Comparison of ENCODE assay signal across 8 cellular contexts in genomic region chr7:131513245-131514061, GRCh38. TPM values are rescaled to one million over a fixed set of nuclear protein-coding genes. Genes with fewer than 3 reads are reported as not detected.
DNase-seq lines count a peak whose midpoint lies in the region; ATAC-seq, FAIRE-seq and TF ChIP-seq lines count a peak whose summit lies in the region.

No MANE protein-coding gene starts in this region.

- H3K27me3 ChIP-seq in heart right ventricle (no peaks in the 10 kb centered on the region), psoas muscle (ENCODE audit: insufficient read depth in 3 of 3, low read length in 2 of 3) (no peaks in the 10 kb centered on the region)

- ATAC-seq in HG02642 (IDR thresholded peaks at IDR 0.05; ENCODE audit: poor library complexity, unreplicated experiment) = peak; percentile 95
- ATAC-seq in activated naive CD8-positive, alpha-beta T cell treated with anti-CD3 and anti-CD28 coated beads, Interleukin-2, amount 10 ng/mL, durations not matched to agents 7 days and 5 days (ENCODE audit: low read depth) = peak; percentile 96
- ATAC-seq in heart right ventricle = peak; percentile 85 to 93 (median 91)
- ATAC-seq in psoas muscle = peak; percentile 96 to 98 (median 96)

- H3K27ac Mint-ChIP-seq in activated naive CD8-positive, alpha-beta T cell treated with anti-CD3 and anti-CD28 coated beads, Interleukin-2, amount 10 ng/mL, durations not matched to agents 7 days and 5 days = no peak overlapping the region

- TF ChIP-seq CTCF in GM12872 (IDR thresholded peaks at IDR 0.05; ENCODE audit: insufficient read depth, low read depth, low read length) (peak; percentile 99), heart right ventricle (IDR thresholded peaks at IDR 0.05) (peak; percentile 85 to 99 (median 96)), psoas muscle (IDR thresholded peaks at IDR 0.05) (peak; percentile 94)

- H3K27me3 Mint-ChIP-seq in activated naive CD8-positive, alpha-beta T cell treated with anti-CD3 and anti-CD28 coated beads, Interleukin-2, amount 10 ng/mL, durations not matched to agents 7 days and 5 days = no peaks in the 10 kb centered on the region

- H3K4me3 Mint-ChIP-seq in activated naive CD8-positive, alpha-beta T cell treated with anti-CD3 and anti-CD28 coated beads, Interleukin-2, amount 10 ng/mL, durations not matched to agents 7 days and 5 days = peak overlapping the region; percentile 65

- H3K36me3 Mint-ChIP-seq in activated naive CD8-positive, alpha-beta T cell treated with anti-CD3 and anti-CD28 coated beads, Interleukin-2, amount 10 ng/mL, durations not matched to agents 7 days and 5 days = no peaks in the 10 kb centered on the region

- peak; percentile 5 for FAIRE-seq in urothelium cell line (lab: Jason Lieb, UNC)

- H3K4me1 ChIP-seq in heart right ventricle (peaks cover 13 to 81% (median 46%) of the 10 kb centered on the region in 9 donors), psoas muscle (peaks cover 17% of the 10 kb centered on the region)

- POLR2A ChIA-PET in activated naive CD8-positive, alpha-beta T cell treated with anti-CD3 and anti-CD28 coated beads, Interleukin-2, amount 10 ng/mL, durations not matched to agents 7 days and 5 days (lab: Charles Lee) = no interaction called here

- H3K4me3 ChIP-seq in heart right ventricle (no peak overlapping the region), psoas muscle (no peak overlapping the region)

- no peaks in the 10 kb centered on the region for H3K9me3 ChIP-seq in heart right ventricle
- no peaks in the 10 kb centered on the region for H3K9me3 ChIP-seq in psoas muscle

- H3K36me3 ChIP-seq in heart right ventricle (peaks cover 0 to 29% (median 6%) of the 10 kb centered on the region in 9 donors), psoas muscle (ENCODE audit: insufficient read depth in 1 of 2, low read depth in 1 of 2) (peaks cover 0 to 10% of the 10 kb centered on the region in 2 donors)

- no peaks in the 10 kb centered on the region for H3K9me3 Mint-ChIP-seq in activated naive CD8-positive, alpha-beta T cell treated with anti-CD3 and anti-CD28 coated beads, Interleukin-2, amount 10 ng/mL, durations not matched to agents 7 days and 5 days

- H3K27ac ChIP-seq in heart right ventricle = peak overlapping the region in 9 of 10 donors; percentile 3 to 82 (median 50)
- peak overlapping the region; percentile 70 for H3K27ac ChIP-seq in psoas muscle

- peaks cover 17% of the 10 kb centered on the region for H3K4me1 Mint-ChIP-seq in activated naive CD8-positive, alpha-beta T cell treated with anti-CD3 and anti-CD28 coated beads, Interleukin-2, amount 10 ng/mL, durations not matched to agents 7 days and 5 days

- DNase-seq in NCI-H128 (lab: John Stamatoyannopoulos, UW; ENCODE audit: unreplicated experiment) = peak; percentile 72
- peak; percentile 47 to 78 for DNase-seq in SW 1271 (lab: John Stamatoyannopoulos, UW)
- DNase-seq in activated naive CD8-positive, alpha-beta T cell treated with anti-CD3 and anti-CD28 coated beads, Interleukin-2, amount 10 ng/mL, durations not matched to agents 7 days and 5 days = peak; percentile 88
- peak; percentile 85 to 86 for DNase-seq in heart right ventricle
- peak; percentile 84 to 91 for DNase-seq in psoas muscle
- DNase-seq in urothelium cell line (ENCODE audit: low spot score) = peak; percentile 81

- intact Hi-C loops in heart right ventricle (cut with DNase I) = loop anchor here in 4 of 10 donors (2.0 to 10.0 kb wide), 4 partner anchors 27 to 139 kb away; no protein-coding TSS in a partner anchor
- intact Hi-C loops in psoas muscle (cut with DNase I) = loop anchor here in 1 of 2 donors (2.0 kb wide), 1 partner anchor 25 kb away; no protein-coding TSS in a partner anchor

- 39% methylated on average over 11 of the region's 11 CpGs for WGBS in heart right ventricle, 2 donors
- 29 to 34% (median 31%) methylated on average over 11 of the region's 11 CpGs for WGBS in psoas muscle, 3 donors

RNA-seq across cellular contexts. Expression of gene PODXL, which starts 43.0 kb away (rescaled TPM):
- 1 to 10 TPM; 1.4 to 1.5 TPM for total RNA-seq in activated naive CD8-positive, alpha-beta T cell treated with anti-CD3 and anti-CD28 coated beads, Interleukin-2, amount 10 ng/mL, durations not matched to agents 7 days and 5 days
- total RNA-seq in heart right ventricle (100 to 1,000 TPM in 1 of 10 donors, 10 to 100 TPM in 9; 43.7 to 162 (median 71.0) TPM), psoas muscle (10 to 100 TPM; 16.2 to 46.8 (median 21.8) TPM)
- polyA plus RNA-seq in heart right ventricle (10 to 100 TPM; 34.4 to 41.3 TPM), psoas muscle (10 to 100 TPM in 2 of 3 donors, 1 to 10 TPM in 1; 9.0 to 13.3 (median 10.6) TPM)

Comparison
In these comparisons a context has a peak if more than half of its experiments do, and no peak if none do; other contexts are left out.
1. RNA of gene PODXL, which starts 43.0 kb away (total RNA-seq): 43.7 to 162 TPM in heart right ventricle and 16.2 to 46.8 TPM in psoas muscle; 1.4 to 1.5 TPM in activated naive CD8-positive, alpha-beta T cell treated with anti-CD3 and anti-CD28 coated beads, Interleukin-2, amount 10 ng/mL, durations not matched to agents 7 days and 5 days; every median in the first group is over 4 times any median in the second.
2. Peak in every context shown above with its lines, with median percentiles within 50 percentile points of each other: CTCF ChIP-seq, ATAC-seq and DNase-seq.